Comparison of ENCODE assay signal across 24 cellular contexts in the genomic region with DNA sequence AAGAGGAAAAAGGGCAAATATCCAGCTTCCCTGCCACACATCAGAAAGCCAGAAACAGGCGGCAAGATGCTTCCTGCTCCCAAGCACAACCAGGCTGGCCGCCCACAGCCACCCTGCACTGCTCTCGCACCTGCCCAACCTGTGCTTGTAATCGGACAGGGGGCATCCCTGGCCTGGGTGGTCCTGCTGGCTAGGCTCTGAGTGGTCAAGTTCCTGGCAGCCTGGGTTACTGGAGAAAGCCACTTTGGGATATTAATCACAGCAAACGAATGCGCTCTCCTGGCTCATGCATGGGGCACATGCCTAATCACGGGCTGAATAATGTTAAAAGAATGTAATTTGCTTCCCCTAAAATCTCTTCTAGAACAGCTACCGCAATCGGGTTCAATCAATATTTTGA.
DNase-seq lines count a peak whose midpoint lies in the region; ATAC-seq, FAIRE-seq and TF ChIP-seq lines count a peak whose summit lies in the region.
"Had no signal": no experiment of that assay in that cellular context is flagged by ENCODE, and none has a peak within 500 bp of the region (broad histone marks: within the 10 kb centered on the region; RNA-seq: fewer than 3 reads in every experiment).

No MANE protein-coding gene starts in this region.

- H2AFZ ChIP-seq in keratinocyte (ENCODE audit: control insufficient read depth, low read length): peak overlapping the region; percentile 75

- DNase-seq in HFFc6 (no peak), keratinocyte (ENCODE audit: low read depth, low spot score) (peak; percentile 4), urothelium cell line (ENCODE audit: low spot score) (no peak), H4 (ENCODE audit: low spot score) (no peak)
- no peak for DNase-seq in CD4-positive, alpha-beta memory T cell
- DNase-seq: activated CD4-positive, alpha-beta T cell treated with anti-CD3 and anti-CD28 coated beads for 36 hours; activated gamma-delta T cell treated with Interleukin-2 at 50 U/mL for 16 hours; activated T-cell treated with anti-CD3 and anti-CD28 coated beads, Interleukin-2, amount 50 U/mL, for 24 hours; CD4-positive, CD25-positive, alpha-beta regulatory T cell; heart right ventricle; KG1; naive thymus-derived CD8-positive, alpha-beta T cell; NCI-H146; NCI-H2171; NCI-H524; NK-92 treated with Interleukin-12 subunit alpha and Interleukin-12 subunit beta, amount 100 ng/mL, for 24 hours; SJCRH30; T-helper 1 cell had no signal

- H3K27me3 Mint-ChIP-seq in HFFc6 (ENCODE audit: insufficient read depth) (peaks cover 3% of the 10 kb centered on the region), brain (peaks cover 5% of the 10 kb centered on the region)
- H3K27me3 Mint-ChIP-seq in CD4-positive, alpha-beta memory T cell: peaks cover 1 to 9% of the 10 kb centered on the region in 2 donors
- H3K27me3 Mint-ChIP-seq: CD4-positive, CD25-positive, alpha-beta regulatory T cell had no signal

- peak overlapping the region; percentile 64 for H3K27ac ChIP-seq in keratinocyte (ENCODE audit: control insufficient read depth, insufficient read depth, low read length)
- H3K27ac ChIP-seq in CD4-positive, alpha-beta memory T cell (ENCODE audit: low read depth, low read length): no peak overlapping the region
- H3K27ac ChIP-seq: heart right ventricle, left lung, SJCRH30 had no signal

- H3K4me3 Mint-ChIP-seq in HFFc6 (peak overlapping the region; percentile 66; the same call in 1 of the 2 replicates), brain (peak overlapping the region in 1 of 5 experiments; percentile 51)
- no peak overlapping the region for H3K4me3 Mint-ChIP-seq in CD4-positive, alpha-beta memory T cell
- H3K4me3 Mint-ChIP-seq: activated CD4-positive, alpha-beta T cell treated with anti-CD3 and anti-CD28 coated beads for 36 hours; activated T-cell treated with anti-CD3 and anti-CD28 coated beads, Interleukin-2, amount 50 U/mL, for 24 hours; CD4-positive, CD25-positive, alpha-beta regulatory T cell; mesothelial cell of epicardium; naive thymus-derived CD8-positive, alpha-beta T cell had no signal

- H3K9me3 Mint-ChIP-seq in HFFc6 (no peaks in the 10 kb centered on the region; the same call in none of the 2 replicates), brain (no peaks in the 10 kb centered on the region)
- H3K9me3 Mint-ChIP-seq in CD4-positive, alpha-beta memory T cell: no peaks in the 10 kb centered on the region
- H3K9me3 Mint-ChIP-seq: activated T-cell treated with anti-CD3 and anti-CD28 coated beads, Interleukin-2, amount 50 U/mL, for 24 hours; mesothelial cell of epicardium; naive thymus-derived CD8-positive, alpha-beta T cell had no signal

- intact Hi-C loops in CD4-positive, alpha-beta memory T cell (cut with micrococcal nuclease): no loop called here

- peak overlapping the region; percentile 42 for H3K9ac ChIP-seq in keratinocyte (ENCODE audit: control insufficient read depth, extremely low read depth, insufficient read depth, low read length)

- FAIRE-seq in keratinocyte (lab: Jason Lieb, UNC) (no peak), urothelium cell line (lab: Jason Lieb, UNC) (peak; percentile 42)
- FAIRE-seq: HTR-8/SVneo had no signal

- no peaks in the 10 kb centered on the region for H3K9me1 ChIP-seq in keratinocyte (ENCODE audit: control insufficient read depth, extremely low read depth, insufficient read depth, low read length)

- peaks cover 16% of the 10 kb centered on the region; the same call in 1 of the 2 replicates for H3K4me1 Mint-ChIP-seq in HFFc6 (ENCODE audit: low read depth)
- H3K4me1 Mint-ChIP-seq in brain: peaks cover 69% of the 10 kb centered on the region
- H3K4me1 Mint-ChIP-seq in CD4-positive, alpha-beta memory T cell: no peaks in the 10 kb centered on the region
- H3K4me1 Mint-ChIP-seq: activated CD4-positive, alpha-beta T cell treated with anti-CD3 and anti-CD28 coated beads for 36 hours; CD4-positive, CD25-positive, alpha-beta regulatory T cell; naive thymus-derived CD8-positive, alpha-beta T cell had no signal

- dilution Hi-C loops in keratinocyte (cut with MboI; ENCODE audit: extremely low pct_ligation_motif_present, low sequenced_read_pairs): no loop called here

- no peaks in the 10 kb centered on the region for H3K36me3 Mint-ChIP-seq in HFFc6 (ENCODE audit: low read depth)
- no peaks in the 10 kb centered on the region for H3K36me3 Mint-ChIP-seq in brain
- no peaks in the 10 kb centered on the region for H3K36me3 Mint-ChIP-seq in CD4-positive, alpha-beta memory T cell
- H3K36me3 Mint-ChIP-seq: CD4-positive, CD25-positive, alpha-beta regulatory T cell; mesothelial cell of epicardium; naive thymus-derived CD8-positive, alpha-beta T cell had no signal

- CTCF ChIA-PET in CD4-positive, alpha-beta memory T cell (lab: Charles Lee; ENCODE audit: partially characterized antibody): no interaction called here

- no peaks in the 10 kb centered on the region for H3K79me2 ChIP-seq in keratinocyte (ENCODE audit: control insufficient read depth, insufficient read depth, low read length)

- H3K4me2 ChIP-seq in keratinocyte (ENCODE audit: control insufficient read depth, extremely low read depth, insufficient read depth, low read depth, low read length): peak overlapping the region; percentile 82

- no peak overlapping the region; the same call in 1 of the 2 replicates for H3K27ac Mint-ChIP-seq in HFFc6
- H3K27ac Mint-ChIP-seq in brain: peak overlapping the region in 3 of 5 experiments; percentile 54 to 67 (median 58)
- no peak overlapping the region for H3K27ac Mint-ChIP-seq in CD4-positive, alpha-beta memory T cell
- H3K27ac Mint-ChIP-seq: activated CD4-positive, alpha-beta T cell treated with anti-CD3 and anti-CD28 coated beads for 36 hours; activated T-cell treated with anti-CD3 and anti-CD28 coated beads, Interleukin-2, amount 50 U/mL, for 24 hours; mesothelial cell of epicardium had no signal

- no peaks in the 10 kb centered on the region for H3K27me3 ChIP-seq in keratinocyte (ENCODE audit: control insufficient read depth, extremely low read depth, insufficient read depth, low read length)
- H3K27me3 ChIP-seq in CD4-positive, alpha-beta memory T cell (ENCODE audit: insufficient read depth, low read length): no peaks in the 10 kb centered on the region
- H3K27me3 ChIP-seq: left lung, SJCRH30 had no signal

- no peak for ATAC-seq in HG03095 (IDR thresholded peaks at IDR 0.05; ENCODE audit: unreplicated experiment)
- ATAC-seq: activated CD4-positive, alpha-beta T cell treated with anti-CD3 and anti-CD28 coated beads for 36 hours; heart right ventricle; left lung; naive thymus-derived CD8-positive, alpha-beta T cell; Panc1 had no signal

- TF ChIP-seq CTCF in HFFc6 (IDR thresholded peaks at IDR 0.05) (no peak), brain (conservative IDR thresholded peaks at IDR 0.05) (no peak), keratinocyte (optimal IDR thresholded peaks at IDR 0.05 in 1 of 3, IDR thresholded peaks at IDR 0.05 in 1 of 3, conservative IDR thresholded peaks at IDR 0.05 in 1 of 3; ENCODE audit: extremely low read depth in 1 of 3, insufficient read depth in 2 of 3, low read length in 3 of 3) (no peak)

- no peaks in the 10 kb centered on the region for H3K9me3 ChIP-seq in keratinocyte (ENCODE audit: control insufficient read depth, low read depth, low read length)
- H3K9me3 ChIP-seq in CD4-positive, alpha-beta memory T cell (ENCODE audit: control insufficient read depth in 1 of 2, low read length in 2 of 2): no peaks in the 10 kb centered on the region
- H3K9me3 ChIP-seq: heart right ventricle, left lung, SJCRH30 had no signal

- H3K36me3 ChIP-seq in keratinocyte (ENCODE audit: control insufficient read depth in 2 of 2, extremely low read depth in 1 of 2, insufficient read depth in 2 of 2, low read length in 2 of 2): no peaks in the 10 kb centered on the region
- H3K36me3 ChIP-seq in CD4-positive, alpha-beta memory T cell (ENCODE audit: insufficient read depth, low read length): no peaks in the 10 kb centered on the region
- H3K36me3 ChIP-seq: heart right ventricle, left lung, SJCRH30 had no signal

- POLR2A ChIA-PET in CD4-positive, alpha-beta memory T cell (lab: Charles Lee; ENCODE audit: partially characterized antibody): no interaction called here

- peaks cover 38% of the 10 kb centered on the region for H3K4me1 ChIP-seq in keratinocyte (ENCODE audit: control insufficient read depth, extremely low read depth, insufficient read depth, low read length)
- H3K4me1 ChIP-seq in CD4-positive, alpha-beta memory T cell (ENCODE audit: insufficient read depth, low read length): no peaks in the 10 kb centered on the region

- peak overlapping the region in 2 of 3 experiments; percentile 1 to 5 for H3K4me3 ChIP-seq in keratinocyte (ENCODE audit: control insufficient read depth in 2 of 3, extremely low read depth in 1 of 3, insufficient read depth in 2 of 3, low read depth in 1 of 3, low read length in 3 of 3)
- no peak overlapping the region for H3K4me3 ChIP-seq in CD4-positive, alpha-beta memory T cell (ENCODE audit: low read length in 2 of 2)
- H3K4me3 ChIP-seq: heart right ventricle, left lung, SJCRH30 had no signal

- no peaks in the 10 kb centered on the region for H4K20me1 ChIP-seq in keratinocyte (ENCODE audit: control insufficient read depth, extremely low read depth, insufficient read depth, low read length)

Comparison
In these comparisons a context has a peak if more than half of its experiments do, and no peak if none do; other contexts are left out.
1. H3K27ac Mint-ChIP-seq: peak in brain (3 of 5); none in HFFc6 (single experiment) and CD4-positive, alpha-beta memory T cell (0 of 7).
2. H3K4me3 ChIP-seq: peak in keratinocyte (2 of 3); none in CD4-positive, alpha-beta memory T cell (0 of 2).